ENCODE assay signal across 13 cellular contexts in the genomic region with DNA sequence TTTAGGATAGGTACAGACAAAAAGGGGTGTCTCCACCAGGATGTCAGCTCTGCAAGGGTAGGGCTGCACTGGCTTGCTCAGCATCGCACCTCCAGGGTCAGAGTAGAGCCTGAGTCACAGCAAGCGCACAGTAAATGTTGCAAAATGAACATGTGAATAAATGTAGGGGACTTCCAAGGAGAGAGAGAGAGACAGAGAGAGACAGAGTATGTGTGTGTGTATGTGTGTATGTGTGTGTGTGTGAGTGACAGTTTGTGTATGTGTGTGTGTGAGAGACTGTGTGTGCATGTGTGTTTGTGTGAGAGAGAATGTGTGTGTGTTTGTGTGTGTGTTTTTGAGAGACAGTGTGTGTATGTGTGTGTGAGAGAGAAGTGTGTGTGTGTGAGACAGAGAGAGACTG.
DNase-seq lines count a peak whose midpoint lies in the region; ATAC-seq, FAIRE-seq and TF ChIP-seq lines count a peak whose summit lies in the region.
"Had no signal": no experiment of that assay in that cellular context is flagged by ENCODE, and none has a peak within 500 bp of the region (broad histone marks: within the 10 kb centered on the region; RNA-seq: fewer than 3 reads in every experiment).

No MANE protein-coding gene starts in this region.

- no peaks in the 10 kb centered on the region for H3K36me3 ChIP-seq in tibial nerve
- H3K36me3 ChIP-seq: BLaER1 treated with 17β-estradiol and CSF1 and Interleukin-3, amounts not matched to agents 10 nM and 100 nM had no signal

- no peak for ATAC-seq in HG02970 (IDR thresholded peaks at IDR 0.05; ENCODE audit: low FRiP score, unreplicated experiment)
- no peak for ATAC-seq in HG02798 (IDR thresholded peaks at IDR 0.05; ENCODE audit: poor library complexity, unreplicated experiment)

- no peak for TF ChIP-seq CTCF in fibroblast of pulmonary artery (IDR thresholded peaks at IDR 0.05; ENCODE audit: low read length, missing control alignments)
- TF ChIP-seq CTCF in tibial nerve (IDR thresholded peaks at IDR 0.05) = no peak

- H3K4me1 ChIP-seq in tibial nerve = no peaks in the 10 kb centered on the region

- peak; percentile 19 for DNase-seq in stimulated activated CD4-positive, alpha-beta T cell treated with anti-CD3 and anti-CD28 coated beads, Interleukin-1b, Interleukin-23, amount 100 ng/mL, for 48 hours
- no peak for DNase-seq in stimulated activated CD4-positive, alpha-beta T cell treated with anti-CD3 and anti-CD28 coated beads, Interleukin-2, amount 100 ng/mL, for 24 hours
- peak; percentile 40 for DNase-seq in T1000 (lab: John Stamatoyannopoulos, UW)
- peak; percentile 55 for DNase-seq in fibroblast of pulmonary artery (ENCODE audit: low read depth)
- no peak for DNase-seq in urothelium cell line (ENCODE audit: low spot score)
- no peak for DNase-seq in tibial nerve (ENCODE audit: low spot score in 2 of 2)
- DNase-seq: activated CD4-positive, alpha-beta T cell treated with anti-CD3 and anti-CD28 coated beads, Interleukin-2, amount 50 U/mL, for 4 hours; endodermal cell; NCI-H1436 treated with DMSO at 0.1 percent for 48 hours had no signal

- H3K27me3 ChIP-seq in tibial nerve = no peaks in the 10 kb centered on the region
- H3K27me3 ChIP-seq: BLaER1 treated with 17β-estradiol and CSF1 and Interleukin-3, amounts not matched to agents 10 nM and 100 nM had no signal

- no peak overlapping the region for H3K27ac ChIP-seq in tibial nerve
- H3K27ac ChIP-seq: BLaER1 treated with 17β-estradiol and CSF1 and Interleukin-3, amounts not matched to agents 10 nM and 100 nM; skin epidermis had no signal

- no peak for TF ChIP-seq EP300 in tibial nerve (IDR thresholded peaks at IDR 0.05)

- WGBS in tibial nerve, 2 donors = 70 to 74% methylated on average over 2 of the region's 2 CpGs

- peak; percentile 61 for FAIRE-seq in urothelium cell line (lab: Jason Lieb, UNC)

- TF ChIP-seq POLR2A in tibial nerve (IDR thresholded peaks at IDR 0.05) = no peak

- peaks cover 0 to 19% (median 1%) of the 10 kb centered on the region in 4 donors for H3K9me3 ChIP-seq in tibial nerve

- H3K4me3 ChIP-seq in fibroblast of pulmonary artery (replicated peaks; ENCODE audit: low read depth, low read length) = no peak overlapping the region
- no peak overlapping the region for H3K4me3 ChIP-seq in tibial nerve
- H3K4me3 ChIP-seq: BLaER1 treated with 17β-estradiol and CSF1 and Interleukin-3, amounts not matched to agents 10 nM and 100 nM; skin epidermis had no signal

Comparison
In these comparisons a context has a peak if more than half of its experiments do, and no peak if none do; other contexts are left out.
1. DNase-seq: peak in stimulated activated CD4-positive, alpha-beta T cell treated with anti-CD3 and anti-CD28 coated beads, Interleukin-1b, Interleukin-23, amount 100 ng/mL, for 48 hours (single experiment), T1000 (single experiment) and fibroblast of pulmonary artery (single experiment); none in stimulated activated CD4-positive, alpha-beta T cell treated with anti-CD3 and anti-CD28 coated beads, Interleukin-2, amount 100 ng/mL, for 24 hours (0 of 2), urothelium cell line (single experiment) and tibial nerve (0 of 2).